ENCODE assay signal across 8 cellular contexts in the genomic region with DNA sequence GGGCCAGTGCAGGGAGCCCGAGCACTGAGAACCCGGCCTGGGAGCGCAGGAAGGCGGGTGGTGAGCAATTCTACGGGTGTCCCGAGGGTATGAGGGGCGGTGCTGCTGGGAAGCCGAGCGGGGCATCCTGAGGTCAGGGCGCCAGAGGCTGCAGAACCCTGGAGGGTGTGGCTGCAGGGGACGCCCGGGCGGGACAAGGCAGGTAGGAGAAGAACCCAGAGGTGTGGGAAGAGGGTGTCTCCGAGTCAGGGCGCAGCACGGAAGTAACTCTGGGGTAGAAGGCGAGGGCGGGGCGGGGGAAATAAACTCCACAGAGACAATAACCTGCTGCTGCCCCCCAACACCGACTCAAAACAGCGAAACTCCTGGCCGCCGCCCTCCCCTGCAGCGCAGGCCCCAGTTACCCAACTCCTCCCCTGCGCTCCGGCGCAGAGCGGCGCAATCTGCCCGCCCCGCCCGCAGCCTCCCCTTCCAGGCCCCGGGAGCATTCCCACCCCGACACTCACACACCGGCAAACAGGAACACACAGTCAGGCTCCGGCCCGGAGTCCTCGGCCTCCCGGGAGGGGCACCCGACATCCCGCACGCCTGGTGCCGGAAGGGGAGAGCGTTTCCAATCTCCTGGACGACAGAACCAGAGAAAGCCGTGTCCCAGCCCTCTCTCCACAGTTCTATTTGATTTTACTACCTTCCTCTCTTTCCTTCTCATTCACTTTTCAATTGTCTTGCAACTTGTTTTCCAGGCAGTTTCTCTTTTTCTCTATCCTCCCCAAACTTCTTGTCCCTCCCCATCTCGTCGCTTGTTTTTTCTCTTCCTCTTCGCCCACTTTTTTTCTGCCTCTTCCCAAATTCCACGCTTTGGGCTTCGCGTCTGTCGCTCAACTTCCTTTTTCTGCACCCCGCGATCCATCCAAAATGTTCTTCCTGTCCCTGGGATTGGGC. TPM values are rescaled to one million over a fixed set of nuclear protein-coding genes. Genes with fewer than 3 reads are reported as not detected.
A peak's percentile ranks its signal among the peaks of the same experiment; 100 is the strongest.
DNase-seq lines count a peak whose midpoint lies in the region; ATAC-seq and TF ChIP-seq lines count a peak whose summit lies in the region.

No MANE protein-coding gene starts in this region.

- no peak for TF ChIP-seq CTCF in GM10248 (IDR thresholded peaks at IDR 0.05; ENCODE audit: control extremely low read depth, extremely low read depth, low read depth, missing control alignments)

- peaks cover 35% of the 10 kb centered on the region for H3K4me1 ChIP-seq in CD4-positive, CD25-positive, alpha-beta regulatory T cell (ENCODE audit: control insufficient read depth, insufficient read depth, low read length, poor library complexity, severe bottlenecking)

- DNase-seq in CD4-positive, CD25-positive, alpha-beta regulatory T cell: peak in 1 of 3 donors; percentile 16
- DNase-seq in central memory CD8-positive, alpha-beta T cell (ENCODE audit: low spot score in 2 of 2): no peak
- DNase-seq in naive B cell: no peak
- no peak for DNase-seq in GM10248 (ENCODE audit: extremely low spot score)

- POLR2A ChIA-PET in GM10248 (lab: Yijun Ruan, JAX): no interaction called here

- H3K27me3 ChIP-seq in CD4-positive, CD25-positive, alpha-beta regulatory T cell (ENCODE audit: control insufficient read depth, insufficient read depth, low read length): peaks cover 28% of the 10 kb centered on the region

- H3K36me3 Mint-ChIP-seq in CD4-positive, CD25-positive, alpha-beta regulatory T cell: no peaks in the 10 kb centered on the region
- peaks cover 2% of the 10 kb centered on the region for H3K36me3 Mint-ChIP-seq in IgD-negative memory B cell
- H3K36me3 Mint-ChIP-seq in central memory CD8-positive, alpha-beta T cell (ENCODE audit: insufficient read depth): no peaks in the 10 kb centered on the region
- peaks cover 0 to 16% of the 10 kb centered on the region in 2 donors for H3K36me3 Mint-ChIP-seq in naive B cell

- no peaks in the 10 kb centered on the region for H3K36me3 ChIP-seq in CD4-positive, CD25-positive, alpha-beta regulatory T cell (ENCODE audit: control insufficient read depth, insufficient read depth, low read length)

- peaks cover 2 to 6% of the 10 kb centered on the region in 2 experiments for H3K9me3 ChIP-seq in CD4-positive, CD25-positive, alpha-beta regulatory T cell (ENCODE audit: control insufficient read depth in 2 of 2, low read length in 2 of 2)

- ATAC-seq in CD4-positive, CD25-positive, alpha-beta regulatory T cell (ENCODE audit: low read depth in 2 of 2): no peak
- ATAC-seq in central memory CD8-positive, alpha-beta T cell (replicated peaks; ENCODE audit: extremely low read depth, poor library complexity, severe bottlenecking): no peak
- ATAC-seq in naive B cell (ENCODE audit: low read depth in 2 of 2): no peak
- no peak for ATAC-seq in HG02642 (IDR thresholded peaks at IDR 0.05; ENCODE audit: poor library complexity, unreplicated experiment)
- no peak for ATAC-seq in HG02870 (IDR thresholded peaks at IDR 0.05; ENCODE audit: unreplicated experiment)
- no peak for ATAC-seq in HG02610 (IDR thresholded peaks at IDR 0.05; ENCODE audit: unreplicated experiment)

- peak overlapping the region in 1 of 3 donors; percentile 76 for H3K27ac Mint-ChIP-seq in CD4-positive, CD25-positive, alpha-beta regulatory T cell
- peak overlapping the region in 2 of 3 donors; percentile 35 to 51 for H3K27ac Mint-ChIP-seq in IgD-negative memory B cell
- H3K27ac Mint-ChIP-seq in central memory CD8-positive, alpha-beta T cell (ENCODE audit: low read depth): no peak overlapping the region
- peak overlapping the region; percentile 49 to 96 (median 84) for H3K27ac Mint-ChIP-seq in naive B cell

- no peak overlapping the region for H3K27ac ChIP-seq in CD4-positive, CD25-positive, alpha-beta regulatory T cell (ENCODE audit: insufficient read depth, low read length, poor library complexity, severe bottlenecking)

- CTCF ChIA-PET in GM10248 (lab: Yijun Ruan, JAX): no interaction called here

- H3K4me3 ChIP-seq in CD4-positive, CD25-positive, alpha-beta regulatory T cell (ENCODE audit: low read depth, low read length): peak overlapping the region; percentile 55

- H3K27me3 Mint-ChIP-seq in CD4-positive, CD25-positive, alpha-beta regulatory T cell: peaks cover 81% of the 10 kb centered on the region
- H3K27me3 Mint-ChIP-seq in IgD-negative memory B cell (peaks cover 43% of the 10 kb centered on the region), naive B cell (peaks cover 35 to 60% (median 41%) of the 10 kb centered on the region in 3 donors)
- peaks cover 95% of the 10 kb centered on the region for H3K27me3 Mint-ChIP-seq in central memory CD8-positive, alpha-beta T cell

- H3K9me3 Mint-ChIP-seq in CD4-positive, CD25-positive, alpha-beta regulatory T cell: peaks cover 0 to 9% (median 2%) of the 10 kb centered on the region in 7 donors
- peaks cover 0 to 6% (median 2%) of the 10 kb centered on the region in 3 donors for H3K9me3 Mint-ChIP-seq in IgD-negative memory B cell
- H3K9me3 Mint-ChIP-seq in central memory CD8-positive, alpha-beta T cell: no peaks in the 10 kb centered on the region
- peaks cover 0 to 11% (median 0%) of the 10 kb centered on the region in 7 donors for H3K9me3 Mint-ChIP-seq in naive B cell

- peaks cover 0 to 37% (median 21%) of the 10 kb centered on the region in 4 donors for H3K4me1 Mint-ChIP-seq in CD4-positive, CD25-positive, alpha-beta regulatory T cell
- H3K4me1 Mint-ChIP-seq in IgD-negative memory B cell: peaks cover 22 to 28% (median 26%) of the 10 kb centered on the region in 3 donors
- peaks cover 26% of the 10 kb centered on the region for H3K4me1 Mint-ChIP-seq in central memory CD8-positive, alpha-beta T cell
- H3K4me1 Mint-ChIP-seq in naive B cell: peaks cover 37 to 50% (median 37%) of the 10 kb centered on the region in 3 donors

- H3K4me3 Mint-ChIP-seq in CD4-positive, CD25-positive, alpha-beta regulatory T cell: peak overlapping the region; percentile 68 to 84 (median 82)
- peak overlapping the region; percentile 89 to 94 (median 91) for H3K4me3 Mint-ChIP-seq in IgD-negative memory B cell
- peak overlapping the region; percentile 58 for H3K4me3 Mint-ChIP-seq in central memory CD8-positive, alpha-beta T cell
- H3K4me3 Mint-ChIP-seq in naive B cell: peak overlapping the region; percentile 83 to 94 (median 90)

RNA-seq across cellular contexts. Expression of gene HRK, which starts 2.4 kb away (rescaled TPM):
- 0.25 TPM for total RNA-seq in CD4-positive, CD25-positive, alpha-beta regulatory T cell
- polyA plus RNA-seq in CD4-positive, CD25-positive, alpha-beta regulatory T cell: not detected
- polyA plus RNA-seq in IgD-negative memory B cell: 3.7 TPM
- polyA plus RNA-seq in naive B cell (ENCODE audit: low read depth in 6 of 6): 1 to 10 TPM; 2.5 to 7.9 (median 5.9) TPM

RNA-seq across cellular contexts. Expression of gene FBXW8, which starts 31.9 kb away (rescaled TPM):
- 10.4 TPM for total RNA-seq in CD4-positive, CD25-positive, alpha-beta regulatory T cell
- polyA plus RNA-seq in CD4-positive, CD25-positive, alpha-beta regulatory T cell: 1 to 10 TPM; 3.6 to 6.9 (median 5.5) TPM
- 11.3 TPM for polyA plus RNA-seq in IgD-negative memory B cell
- polyA plus RNA-seq in naive B cell (ENCODE audit: low read depth in 6 of 6): 10 to 100 TPM in 4 of 6 donors, 1 to 10 TPM in 2; 7.4 to 15.3 (median 10.9) TPM
